2 cellular contexts compared by ENCODE assay signal in genomic region chr19:47623921-47624391, GRCh38.
A peak's percentile ranks its signal among the peaks of the same experiment; 100 is the strongest.
TF ChIP-seq lines count a peak whose summit lies in the region.

No MANE protein-coding gene starts in this region.

TF ChIP-seq in H1, 55 proteins besides CTCF, POLR2A, EP300 and RAD21:
- no peak for TF ChIP-seq GTF2F1 (IDR thresholded peaks at IDR 0.05; ENCODE audit: borderline replicate concordance, low read depth, low read length)
- no peak for TF ChIP-seq RFX5 (IDR thresholded peaks at IDR 0.05; ENCODE audit: borderline replicate concordance, low read depth, low read length)
- no peak for TF ChIP-seq NANOG (IDR thresholded peaks at IDR 0.05; ENCODE audit: insufficient read depth, low read depth, low read length, poor library complexity, severe bottlenecking)
- TF ChIP-seq RBBP5 (IDR thresholded peaks at IDR 0.05; ENCODE audit: borderline replicate concordance, low read depth, low read length): no peak
- TF ChIP-seq, protein P1, sequence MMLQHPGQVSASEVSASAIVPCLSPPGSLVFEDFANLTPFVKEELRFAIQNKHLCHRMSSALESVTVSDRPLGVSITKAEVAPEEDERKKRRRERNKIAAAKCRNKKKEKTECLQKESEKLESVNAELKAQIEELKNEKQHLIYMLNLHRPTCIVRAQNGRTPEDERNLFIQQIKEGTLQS (IDR thresholded peaks at IDR 0.05; ENCODE audit: insufficient read depth, low read depth, low read length): no peak

TF ChIP-seq in liver, 16 proteins besides CTCF, POLR2A, EP300 and RAD21:
- TF ChIP-seq HNF4A (conservative IDR thresholded peaks at IDR 0.05): peak; percentile 7 to 21
- TF ChIP-seq RXRA (IDR thresholded peaks at IDR 0.05): no peak
